In genomic region chr20:45539382-45539781, GRCh38 we compare ENCODE assay signal across 28 cellular contexts. TPM values are rescaled to one million over a fixed set of nuclear protein-coding genes. Genes with fewer than 3 reads are reported as not detected.
DNase-seq lines count a peak whose midpoint lies in the region; ATAC-seq and TF ChIP-seq lines count a peak whose summit lies in the region.
"Had no signal": no experiment of that assay in that cellular context is flagged by ENCODE, and none has a peak within 500 bp of the region (broad histone marks: within the 10 kb centered on the region; RNA-seq: fewer than 3 reads in every experiment).

TSS of gene WFDC6 (minus strand) at chr20:45539482. CDS start at chr20:45539407, 75 bp downstream.

- no peak for DNase-seq in PC-9
- peak; percentile 4 for DNase-seq in islet precursor cell
- DNase-seq in heart left ventricle, result no peak
- DNase-seq in DMS 273 (lab: John Stamatoyannopoulos, UW; ENCODE audit: unreplicated experiment), result no peak
- DNase-seq in COR-L47 (lab: John Stamatoyannopoulos, UW), result no peak
- DNase-seq: 8988T; ACHN; BE2C; C1 segment of cervical spinal cord; Caco-2; Calu3; CD4-positive, alpha-beta memory T cell; CD4-positive, CD25-positive, alpha-beta regulatory T cell; CD8-positive, alpha-beta memory T cell; DMS 273 treated with DMSO at 0.1 percent for 48 hours; DMS153; DMS53; DMS79; DND-41; EL; GDM1 had no signal

- H3K27me3 ChIP-seq in PC-9 (ENCODE audit: insufficient read depth, low read depth), result no peaks in the 10 kb centered on the region
- H3K27me3 ChIP-seq in heart left ventricle, result peaks cover 0 to 37% (median 13%) of the 10 kb centered on the region in 9 donors
- H3K27me3 ChIP-seq: BE2C, BLaER1 had no signal

- H3K4me1 ChIP-seq in PC-9 (replicated peaks; ENCODE audit: insufficient read depth), result peaks cover 21% of the 10 kb centered on the region
- no peaks in the 10 kb centered on the region for H3K4me1 ChIP-seq in heart left ventricle
- H3K4me1 ChIP-seq: BE2C, BLaER1, Caco-2 had no signal

- CTCF ChIA-PET in PC-9 (lab: Charles Lee), result interaction anchor here (0.5 kb wide), 1 partner anchor 125 kb away, joined by 6 read pairs; no protein-coding TSS in a partner anchor

- H3K36me3 ChIP-seq in PC-9 (ENCODE audit: low read depth) (no peaks in the 10 kb centered on the region), heart left ventricle (no peaks in the 10 kb centered on the region)
- H3K36me3 ChIP-seq: BE2C, BLaER1 had no signal

- peaks cover 7% of the 10 kb centered on the region; the same call in 1 of the 2 replicates for H3F3A ChIP-seq in PC-9 (ENCODE audit: insufficient read depth, low read depth)

- no peaks in the 10 kb centered on the region for H3K9me2 ChIP-seq in PC-9 (ENCODE audit: insufficient read depth)

- H3K27ac ChIP-seq in PC-9 (no peak within 1 kb of the TSS), heart left ventricle (no peak within 1 kb of the TSS)
- H3K27ac ChIP-seq: BLaER1 had no signal

- intact Hi-C loops in PC-9 (cut with micrococcal nuclease; ENCODE audit: unreplicated experiment), result no loop called here
- intact Hi-C loops in heart left ventricle (cut with DNase I), result no loop called here

- no peak for ATAC-seq in heart left ventricle
- ATAC-seq: GM12878 had no signal

- peak within 1 kb of the TSS; percentile 35 for H3K4me2 ChIP-seq in PC-9
- H3K4me2 ChIP-seq: BLaER1 had no signal

- H3K9me3 ChIP-seq in PC-9 (ENCODE audit: insufficient read depth, low read depth) (no peaks in the 10 kb centered on the region), heart left ventricle (no peaks in the 10 kb centered on the region)
- H3K9me3 ChIP-seq: BE2C, BLaER1, Caco-2 had no signal

- no peaks in the 10 kb centered on the region for H4K20me1 ChIP-seq in PC-9 (ENCODE audit: insufficient read depth)
- H4K20me1 ChIP-seq: BLaER1 had no signal

- H2AFZ ChIP-seq in PC-9, result no peak within 1 kb of the TSS

- POLR2A ChIA-PET in PC-9 (lab: Charles Lee; ENCODE audit: unreplicated experiment), result no interaction called here

- TF ChIP-seq POLR2A in heart left ventricle (IDR thresholded peaks at IDR 0.05), result no peak

- H3K79me2 ChIP-seq in PC-9 (ENCODE audit: low read depth), result no peaks in the 10 kb centered on the region

- H3K4me3 ChIP-seq in PC-9 (no peak within 1 kb of the TSS), heart left ventricle (no peak within 1 kb of the TSS)
- H3K4me3 ChIP-seq: BLaER1, GM12878 had no signal

- no TSS peak for BruUV-seq in PC-9 (replicated peaks; lab: Mats Ljungman, UMichigan)

- TF ChIP-seq CTCF in PC-9 (conservative IDR thresholded peaks at IDR 0.05) (no peak), heart left ventricle (IDR thresholded peaks at IDR 0.05) (no peak)

- WGBS in heart left ventricle, 4 donors, result 61 to 84% (median 82%) methylated on average over 2 of the region's 2 CpGs

RNA-seq across cellular contexts. Expression of gene WFDC6, which starts in this region (rescaled TPM):
- not detected in 2 replicates for total RNA-seq in PC-9 (2021)
- total RNA-seq in heart left ventricle, result not detected
- not detected for polyA plus RNA-seq in heart left ventricle
- total RNA-seq: A673; Caco-2; Calu3; CD4-positive, alpha-beta memory T cell; CD4-positive, CD25-positive, alpha-beta regulatory T cell; CD8-positive, alpha-beta memory T cell; Daoy; G401; GM12878 had no signal
- polyA plus RNA-seq: AG04450; CD14-positive monocyte; CD4-positive, alpha-beta memory T cell; CD4-positive, CD25-positive, alpha-beta regulatory T cell; CD8-positive, alpha-beta memory T cell; GM12878 had no signal
